In the genomic region with DNA sequence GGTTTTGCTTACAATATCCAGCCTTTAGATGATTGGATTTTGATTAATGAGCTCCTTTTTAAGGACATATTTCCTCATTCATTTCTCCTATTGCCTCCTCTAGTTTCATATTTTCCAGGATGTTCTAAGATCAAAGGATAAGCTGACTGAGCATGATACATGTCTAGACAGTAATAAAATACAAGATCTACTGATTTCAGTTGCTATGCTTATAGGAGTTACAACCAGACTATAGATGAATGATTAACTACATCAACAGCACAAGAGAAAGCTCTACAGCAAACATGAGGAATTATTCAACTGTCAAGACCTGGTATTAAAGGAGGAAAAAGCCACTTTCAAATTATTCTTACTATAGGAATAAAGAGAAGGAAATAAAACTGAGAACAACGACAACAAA, we compare ENCODE assay signal across 23 cellular contexts.
"Had no signal": no experiment of that assay in that cellular context is flagged by ENCODE, and none has a peak within 500 bp of the region (broad histone marks: within the 10 kb centered on the region; RNA-seq: fewer than 3 reads in every experiment).

No MANE protein-coding gene starts in this region.

- H3K36me3 Mint-ChIP-seq: natural killer cell; neural progenitor cell; stimulated activated memory B cell treated with anti-CD40 and anti-IgM and Interleukin-4, amounts not matched to agents 10 μg/mL and 1 μg/mL and 100 μg/mL, for 72 hours; type B pancreatic cell had no signal

- H3K9me3 Mint-ChIP-seq: type B pancreatic cell had no signal

- H3K27me3 Mint-ChIP-seq: progenitor cell of endocrine pancreas; stimulated activated memory B cell treated with anti-CD40 and anti-IgM and Interleukin-4, amounts not matched to agents 10 μg/mL and 1 μg/mL and 100 μg/mL, for 72 hours; type B pancreatic cell had no signal

- H3K27ac Mint-ChIP-seq: natural killer cell; neural progenitor cell; progenitor cell of endocrine pancreas; stimulated activated memory B cell treated with anti-CD40 and anti-IgM and Interleukin-4, amounts not matched to agents 10 μg/mL and 1 μg/mL and 100 μg/mL, for 72 hours; type B pancreatic cell had no signal

- H3K4me1 ChIP-seq: esophagus muscularis mucosa, heart right ventricle, left lung, neural progenitor cell, parathyroid adenoma, right atrium auricular region, testis, tibial artery had no signal

- H3K27ac ChIP-seq: coronary artery, esophagus muscularis mucosa, heart right ventricle, left lung, neural progenitor cell, parathyroid adenoma, right atrium auricular region, testis, tibial artery had no signal

- H3K4me1 Mint-ChIP-seq: natural killer cell; stimulated activated memory B cell treated with anti-CD40 and anti-IgM and Interleukin-4, amounts not matched to agents 10 μg/mL and 1 μg/mL and 100 μg/mL, for 72 hours had no signal

- H3K27me3 ChIP-seq: esophagus muscularis mucosa, heart right ventricle, left lung, neural progenitor cell, right atrium auricular region, testis, tibial artery had no signal

- H3K4me3 Mint-ChIP-seq: natural killer cell; neural progenitor cell; stimulated activated memory B cell treated with anti-CD40 and anti-IgM and Interleukin-4, amounts not matched to agents 10 μg/mL and 1 μg/mL and 100 μg/mL, for 72 hours; type B pancreatic cell had no signal

- ATAC-seq: heart right ventricle; left lung; natural killer cell; sciatic nerve; stimulated activated memory B cell treated with anti-CD40 and anti-IgM and Interleukin-4, amounts not matched to agents 10 μg/mL and 1 μg/mL and 100 μg/mL, for 72 hours; stimulated activated naive CD8-positive, alpha-beta T cell treated with anti-CD3 and anti-CD28 coated beads, Interleukin-15, Interleukin-2, amounts not matched to agents 100 U/mL and 50 U/mL, for 24 hours had no signal

- DNase-seq: dermis blood vessel endothelial cell; effector memory CD4-positive, alpha-beta T cell; foreskin melanocyte; glutamatergic neuron; heart right ventricle; hippocampal formation; left lung; mesendoderm; natural killer cell; stimulated activated CD4-positive, alpha-beta T cell treated with anti-CD3 and anti-CD28 coated beads, Interleukin-4, amount 100 ng/mL, for 4 hours; stimulated activated naive CD8-positive, alpha-beta T cell treated with anti-CD3 and anti-CD28 coated beads, Interleukin-15, Interleukin-2, amounts not matched to agents 100 U/mL and 50 U/mL, for 24 hours; substantia nigra; testis; tibial artery had no signal
